In genomic region chr15:72472907-72473669, GRCh38 we compare ENCODE assay signal across 8 cellular contexts. TPM values are rescaled to one million over a fixed set of nuclear protein-coding genes. Genes with fewer than 3 reads are reported as not detected.
DNase-seq lines count a peak whose midpoint lies in the region; ATAC-seq, FAIRE-seq and TF ChIP-seq lines count a peak whose summit lies in the region.

No MANE protein-coding gene starts in this region.

- H3K27me3 Mint-ChIP-seq in CD8-positive, alpha-beta memory T cell = peaks cover 0 to 7% of the 10 kb centered on the region in 2 donors

- H3K9me3 Mint-ChIP-seq in CD8-positive, alpha-beta memory T cell = no peaks in the 10 kb centered on the region

- TF ChIP-seq POLR2A in GM12878 (IDR thresholded peaks at IDR 0.05; ENCODE audit: low read depth, low read length) (no peak), right lobe of liver (IDR thresholded peaks at IDR 0.05) (no peak), transverse colon (IDR thresholded peaks at IDR 0.05) (no peak)

- H3K4me2 ChIP-seq in GM12878 (ENCODE audit: control insufficient read depth, insufficient read depth) = peak overlapping the region; percentile 96

- peak overlapping the region; percentile 85 for H3K4me3 ChIP-seq in CD8-positive, alpha-beta memory T cell (ENCODE audit: low read length)
- peak overlapping the region; percentile 91 for H3K4me3 ChIP-seq in GM12878
- H3K4me3 ChIP-seq in right lobe of liver = peak overlapping the region; percentile 68 to 84 (median 74)
- H3K4me3 ChIP-seq in transverse colon = peak overlapping the region in 3 of 4 donors; percentile 69 to 84 (median 74)

- H2AFZ ChIP-seq in GM12878 (ENCODE audit: control insufficient read depth, low read depth, low read length) = peak overlapping the region; percentile 80

- H4K20me1 ChIP-seq in GM12878 (ENCODE audit: control insufficient read depth, insufficient read depth) = no peaks in the 10 kb centered on the region

- FAIRE-seq in GM12878 (lab: Jason Lieb, UNC) = no peak

- intact Hi-C loops in GM12878 (cut with micrococcal nuclease; ENCODE audit: unreplicated experiment) (loop anchor here (5.0 kb wide), 2 partner anchors 96 to 246 kb away; partner anchors contain the start of gene HEXA), right lobe of liver (cut with DNase I) (no loop called here), transverse colon (cut with DNase I; ENCODE audit: low total_unique reads) (loop anchor here (5.0 kb wide), 1 partner anchor 96 kb away; the partner anchor contains the start of gene HEXA)

- peak overlapping the region; percentile 96 to 100 (median 99) for H3K27ac Mint-ChIP-seq in CD8-positive, alpha-beta memory T cell

- H3K79me2 ChIP-seq in GM12878 (ENCODE audit: control insufficient read depth, insufficient read depth, low read length) = peaks cover 43% of the 10 kb centered on the region

- peaks cover 42 to 53% (median 53%) of the 10 kb centered on the region in 3 donors for H3K4me1 Mint-ChIP-seq in CD8-positive, alpha-beta memory T cell

- RAD21 ChIA-PET in GM12878 (lab: Charles Lee; ENCODE audit: unreplicated experiment) = interaction anchor here (0.8 to 1.5 kb wide), 6 partner anchors 11 to 1523 kb away, joined by 3 to 9 read pairs (median 4); no protein-coding TSS in a partner anchor

- no peaks in the 10 kb centered on the region for H3K36me3 ChIP-seq in CD8-positive, alpha-beta memory T cell (ENCODE audit: insufficient read depth, low read length)
- H3K36me3 ChIP-seq in GM12878 (ENCODE audit: control insufficient read depth in 2 of 2, insufficient read depth in 2 of 2, low read length in 1 of 2) (no peaks in the 10 kb centered on the region), right lobe of liver (peaks cover 0 to 5% (median 0%) of the 10 kb centered on the region in 4 donors), transverse colon (peaks cover 0 to 6% (median 0%) of the 10 kb centered on the region in 4 donors)

- H3K27ac ChIP-seq in CD8-positive, alpha-beta memory T cell (ENCODE audit: low read depth, low read length) = peak overlapping the region; percentile 100
- H3K27ac ChIP-seq in GM12878 (ENCODE audit: control insufficient read depth, insufficient read depth) (peak overlapping the region; percentile 94), right lobe of liver (peak overlapping the region; percentile 98 to 100 (median 100)), transverse colon (peak overlapping the region; percentile 96 to 100 (median 98))

- peak in 2 of 3 experiments; percentile 20 to 30; a peak in 1 of 6 replicates for TF ChIP-seq CTCF in GM12878 (IDR thresholded peaks at IDR 0.05 in 2 of 3, conservative IDR thresholded peaks at IDR 0.05 in 1 of 3; ENCODE audit: control insufficient read depth in 2 of 3, extremely low read depth in 1 of 3, insufficient read depth in 1 of 3, low read depth in 3 of 3, low read length in 3 of 3)
- no peak for TF ChIP-seq CTCF in right lobe of liver (IDR thresholded peaks at IDR 0.05)
- peak in 3 of 5 experiments; percentile 13 to 22 (median 13) for TF ChIP-seq CTCF in transverse colon (IDR thresholded peaks at IDR 0.05)

- peaks cover 39% of the 10 kb centered on the region for H3K4me1 ChIP-seq in CD8-positive, alpha-beta memory T cell (ENCODE audit: insufficient read depth, low read length)
- H3K4me1 ChIP-seq in GM12878 (ENCODE audit: control insufficient read depth, insufficient read depth, low read length) = peaks cover 7% of the 10 kb centered on the region
- H3K4me1 ChIP-seq in right lobe of liver = peaks cover 0 to 27% (median 7%) of the 10 kb centered on the region in 4 donors
- peaks cover 21 to 40% (median 31%) of the 10 kb centered on the region in 4 donors for H3K4me1 ChIP-seq in transverse colon

- SMC1A ChIA-PET in GM12878 (lab: Charles Lee; ENCODE audit: uncharacterized antibody, unreplicated experiment) = interaction anchor here (0.7 to 1.5 kb wide), 5 partner anchors 11 to 273 kb away, joined by 3 to 5 read pairs (median 4); partner anchors contain the start of genes BBS4 and HIGD2B

- peak overlapping the region; percentile 99 for H3K9ac ChIP-seq in GM12878 (ENCODE audit: control insufficient read depth, insufficient read depth, low read length)

- H3K27me3 ChIP-seq in CD8-positive, alpha-beta memory T cell (ENCODE audit: insufficient read depth, low read length, poor library complexity, severe bottlenecking) = no peaks in the 10 kb centered on the region
- no peaks in the 10 kb centered on the region for H3K27me3 ChIP-seq in GM12878 (replicated peaks in 1 of 2; ENCODE audit: control insufficient read depth in 2 of 2, insufficient read depth in 2 of 2, low read length in 1 of 2)
- no peaks in the 10 kb centered on the region for H3K27me3 ChIP-seq in right lobe of liver
- no peaks in the 10 kb centered on the region for H3K27me3 ChIP-seq in transverse colon

- peak in 2 of 5 donors; percentile 9 to 29 for DNase-seq in CD8-positive, alpha-beta memory T cell
- DNase-seq in LHCN-M2 (ENCODE audit: low read depth) (peak; percentile 36), GM12878 (ENCODE audit: low read depth, low spot score) (peak; percentile 5), right lobe of liver (no peak), transverse colon (no peak), cerebellum (ENCODE audit: low spot score) (no peak), KG1 (lab: John Stamatoyannopoulos, UW) (no peak)

- ATAC-seq in GM12878 (no peak), right lobe of liver (no peak), HG02623 (IDR thresholded peaks at IDR 0.05; ENCODE audit: unreplicated experiment) (no peak)

- peaks cover 0 to 39% (median 0%) of the 10 kb centered on the region in 3 donors for H3K36me3 Mint-ChIP-seq in CD8-positive, alpha-beta memory T cell

- no TSS peak for BruUV-seq in GM12878 (replicated peaks; lab: Mats Ljungman, UMichigan)

- TF ChIP-seq RAD21 in GM12878 (IDR thresholded peaks at IDR 0.05; ENCODE audit: insufficient read depth, low read depth, low read length) = peak; percentile 30; the same call in 1 of the 2 replicates

- H3K9me3 ChIP-seq in CD8-positive, alpha-beta memory T cell (ENCODE audit: low read length) = no peaks in the 10 kb centered on the region
- H3K9me3 ChIP-seq in GM12878 (replicated peaks; ENCODE audit: control insufficient read depth, insufficient read depth, low read length) = no peaks in the 10 kb centered on the region
- no peaks in the 10 kb centered on the region for H3K9me3 ChIP-seq in right lobe of liver
- H3K9me3 ChIP-seq in transverse colon = no peaks in the 10 kb centered on the region

- WGBS in GM12878 (ENCODE audit: insufficient coverage, insufficient replicate concordance, low lambda C conversion rate, missing lambda C conversion rate) = 49% methylated on average over 5 of the region's 5 CpGs
- WGBS in right lobe of liver (ENCODE audit: insufficient coverage, low coverage, low lambda C conversion rate, missing lambda C conversion rate) = 33% methylated on average over 4 of the region's 5 CpGs
- 40 to 55% methylated on average over 2 to 5 of the region's 5 CpGs for WGBS in transverse colon (ENCODE audit: low coverage in 1 of 2), 2 donors

- POLR2A ChIA-PET in CD8-positive, alpha-beta memory T cell (lab: Charles Lee) = interaction anchor here (0.7 to 3.8 kb wide), 6 partner anchors 10 to 246 kb away, joined by 3 to 34 read pairs (median 6); partner anchors contain the start of genes CELF6 and HEXA
- POLR2A ChIA-PET in GM12878 (lab: Charles Lee) = interaction anchor here (0.8 to 1.9 kb wide), 6 partner anchors 9 to 22 kb away, joined by 3 to 8 read pairs (median 4); no protein-coding TSS in a partner anchor

- peak overlapping the region; percentile 95 to 99 (median 97) for H3K4me3 Mint-ChIP-seq in CD8-positive, alpha-beta memory T cell

- TF ChIP-seq EP300 in GM12878 (IDR thresholded peaks at IDR 0.05; ENCODE audit: borderline replicate concordance in 1 of 2, control insufficient read depth in 1 of 2, low read depth in 2 of 2, low read length in 2 of 2) = no peak
- TF ChIP-seq EP300 in transverse colon (IDR thresholded peaks at IDR 0.05; ENCODE audit: low read depth) = no peak

- CTCF ChIA-PET in CD8-positive, alpha-beta memory T cell (lab: Charles Lee) = interaction anchor here (0.8 to 2.8 kb wide), 10 partner anchors 9 to 273 kb away, joined by 3 to 16 read pairs (median 4); partner anchors contain the start of genes CELF6 and HEXA
- CTCF ChIA-PET in GM12878 (lab: Yijun Ruan, JAX) = interaction anchor here (0.6 to 2.6 kb wide), 18 partner anchors 9 to 579 kb away, joined by 3 to 14 read pairs (median 4); partner anchors contain the start of gene NEO1

- in situ Hi-C loops in GM12878 (cut with MboI) (loop anchor here (10.0 kb wide), 1 partner anchor 202 kb away; no protein-coding TSS in a partner anchor), transverse colon (cut with MboI; ENCODE audit: low pct_ligation_motif_present in 1 of 4, low pct_unique_long_range_greater_than_20kb in 1 of 4, low sequenced_read_pairs in 3 of 4) (loop anchor here in 1 of 4 donors (5.0 kb wide), 1 partner anchor 96 kb away; the partner anchor contains the start of gene HEXA)

TF ChIP-seq in GM12878, 131 proteins besides CTCF, POLR2A, EP300 and RAD21 (continues in another document):
- TF ChIP-seq MYB (IDR thresholded peaks at IDR 0.05; ENCODE audit: borderline replicate concordance, low read depth, low read length) = no peak
- no peak for TF ChIP-seq CHD2 (IDR thresholded peaks at IDR 0.05; ENCODE audit: borderline replicate concordance, low read depth, low read length)
- TF ChIP-seq NR2C1 (IDR thresholded peaks at IDR 0.05) = no peak
- 0 out of 2 replicates have a peak, but pooled peaks have one; percentile 42 for TF ChIP-seq TCF7 (IDR thresholded peaks at IDR 0.05; ENCODE audit: borderline replicate concordance)

RNA-seq across cellular contexts. Expression of gene ARIH1, which starts 1.0 kb away (rescaled TPM):
- total RNA-seq in CD8-positive, alpha-beta memory T cell = 100 to 1,000 TPM; 153 to 164 TPM
- 24.3 TPM for polyA plus RNA-seq in CD8-positive, alpha-beta memory T cell
- 29.2 and 29.5 TPM in 2 replicates for total RNA-seq in LHCN-M2 (2014; rRNA removed)
- polyA plus RNA-seq in LHCN-M2 (2012) = 34.7 TPM
- 89.7 and 97.8 TPM in 2 replicates for total RNA-seq in GM12878 (2013; cell fraction: nucleolus; rRNA removed)
- 31.6 and 33.8 TPM in 2 replicates for total RNA-seq in GM12878 (2014; rRNA removed)
- 19.0 and 20.8 TPM in 2 replicates for total RNA-seq in GM12878 (2014; rRNA removed; fragmentation: Illumina TruSeq; extraction: Trizol)
- total RNA-seq in GM12878 (2021) = 99.5 and 99.8 TPM in 2 replicates
- polyA plus RNA-seq in GM12878 (2011; ENCODE audit: low read depth) = 47.3 TPM
- polyA plus RNA-seq in GM12878 (2011; rRNA removed) = 63.5 and 71.9 TPM in 2 replicates
- polyA plus RNA-seq in GM12878 (2011; cell fraction: cytosol; rRNA removed) = 23.9 and 26.3 TPM in 2 replicates
- polyA plus RNA-seq in GM12878 (2011; cell fraction: nucleus; rRNA removed) = 44.5 and 48.8 TPM in 2 replicates
- polyA plus RNA-seq in GM12878 (2012) = 27.5 and 39.2 TPM in 2 replicates
- 34.1 and 37.8 TPM in 2 replicates for polyA plus RNA-seq in GM12878 (2014; fragmentation: Illumina TruSeq; extraction: Trizol)
- 10 to 100 TPM; 14.7 to 14.9 TPM for polyA plus RNA-seq in GM12878 (2014; fragmentation: Nextera tagmentation; extraction: Ambion mirVana)
- polyA plus RNA-seq in GM12878 (2014; rRNA removed) = 21.5 and 24.0 TPM in 2 replicates
- polyA plus RNA-seq in GM12878 (2016; fragmentation: Nextera tagmentation; extraction: Ambion mirVana) = 10 to 100 TPM; 17.0 to 32.8 TPM
- polyA minus RNA-seq in GM12878 (2011; rRNA and poly(A)+ RNA removed) = 84.7 and 138 TPM in 2 replicates
- 42.9 and 71.4 TPM in 2 replicates for polyA minus RNA-seq in GM12878 (2011; cell fraction: cytosol; rRNA and poly(A)+ RNA removed)
- 24.1 and 41.4 TPM in 2 replicates for polyA minus RNA-seq in GM12878 (2011; cell fraction: nucleus; rRNA and poly(A)+ RNA removed)
- 10 to 100 TPM; 19.3 to 84.7 (median 69.9) TPM for total RNA-seq in right lobe of liver
- total RNA-seq in transverse colon = 100 to 1,000 TPM in 1 of 4 donors, 10 to 100 TPM in 3; 15.7 to 108 (median 53.1) TPM
- total RNA-seq in cerebellum = 52.6 TPM

Comparison
In these comparisons a context has a peak if more than half of its experiments do, and no peak if none do; other contexts are left out.
1. DNase-seq: peak in LHCN-M2 (single experiment) and GM12878 (single experiment); none in right lobe of liver (0 of 3), transverse colon (single experiment), cerebellum (single experiment) and KG1 (single experiment).
2. CTCF ChIP-seq: peak in GM12878 (2 of 3) and transverse colon (3 of 5); none in right lobe of liver (0 of 4).
3. intact Hi-C loops: an anchor here in GM12878 (5.0 kb wide) and transverse colon (5.0 kb wide); none called in right lobe of liver.
4. Peak in every context shown above with its lines, with median percentiles within 50 percentile points of each other: H3K27ac ChIP-seq and H3K4me3 ChIP-seq.